In genomic region chr14:104442107-104442551, GRCh38 we compare ENCODE assay signal across 2 cellular contexts.
TF ChIP-seq lines count a peak whose summit lies in the region.

No MANE protein-coding gene starts in this region.

TF ChIP-seq in GM23338, 12 proteins besides CTCF, POLR2A, EP300 and RAD21:
- TF ChIP-seq ZNF331 (CRISPR knock-in tag; IDR thresholded peaks at IDR 0.05; ENCODE audit: low read depth) = no peak
- TF ChIP-seq ZNF462 (CRISPR knock-in tag; IDR thresholded peaks at IDR 0.05) = no peak
- TF ChIP-seq ETS1 (IDR thresholded peaks at IDR 0.05) = no peak
- no peak for TF ChIP-seq NANOG (IDR thresholded peaks at IDR 0.05; ENCODE audit: borderline replicate concordance)
- no peak for TF ChIP-seq ZNF114 (CRISPR knock-in tag; IDR thresholded peaks at IDR 0.05)
- TF ChIP-seq JUNB (IDR thresholded peaks at IDR 0.05; ENCODE audit: unreplicated experiment) = no peak
- TF ChIP-seq CREB1 (CRISPR knock-in tag; IDR thresholded peaks at IDR 0.05; ENCODE audit: low read depth) = no peak

TF ChIP-seq in H1, 55 proteins besides CTCF, POLR2A, EP300 and RAD21:
- TF ChIP-seq SP2 (IDR thresholded peaks at IDR 0.05; ENCODE audit: low read length) (no peak), EZH2 (IDR thresholded peaks at IDR 0.05; ENCODE audit: low read depth, low read length, severe bottlenecking) (no peak), USF2 (IDR thresholded peaks at IDR 0.05; ENCODE audit: low read length) (no peak), TAF7 (optimal IDR thresholded peaks at IDR 0.05; ENCODE audit: borderline replicate concordance, low read depth, low read length) (no peak), CHD1 (IDR thresholded peaks at IDR 0.05; ENCODE audit: low read depth, low read length) (no peak), SIX5 (IDR thresholded peaks at IDR 0.05; ENCODE audit: low read depth, low read length) (no peak), SIN3A (conservative IDR thresholded peaks at IDR 0.05 in 1 of 2, IDR thresholded peaks at IDR 0.05 in 1 of 2; ENCODE audit: low read depth in 1 of 2, low read length in 2 of 2) (no peak)
